ENCODE assay signal across 8 cellular contexts in genomic region chr10:58064714-58065528, GRCh38.
DNase-seq lines count a peak whose midpoint lies in the region; ATAC-seq, FAIRE-seq and TF ChIP-seq lines count a peak whose summit lies in the region.

No MANE protein-coding gene starts in this region.

- intact Hi-C loops in head of caudate nucleus (cut with DNase I): loop anchor here (10.0 kb wide), 1 partner anchor 480 kb away; no protein-coding TSS in a partner anchor
- intact Hi-C loops in vagina (cut with DNase I): no loop called here

- H3K4me1 ChIP-seq in small intestine (ENCODE audit: control insufficient read depth in 2 of 2, insufficient read depth in 1 of 2, low read depth in 1 of 2, low read length in 1 of 2): no peaks in the 10 kb centered on the region
- H3K4me1 ChIP-seq in vagina: no peaks in the 10 kb centered on the region

- no peak for ATAC-seq in stimulated activated memory B cell treated with anti-CD40 and anti-IgM and Interleukin-4, amounts not matched to agents 10 μg/mL and 1 μg/mL and 100 μg/mL, for 72 hours

- TF ChIP-seq CTCF in LNCaP clone FGC (IDR thresholded peaks at IDR 0.05; ENCODE audit: control insufficient read depth, extremely low read depth, insufficient read depth): peak; percentile 77
- TF ChIP-seq CTCF in VCaP (conservative IDR thresholded peaks at IDR 0.05): peak; percentile 92
- peak in 1 of 3 experiments; percentile 18 for TF ChIP-seq CTCF in vagina (IDR thresholded peaks at IDR 0.05)

- H3K9me3 Mint-ChIP-seq in stimulated activated memory B cell treated with anti-CD40 and anti-IgM and Interleukin-4, amounts not matched to agents 10 μg/mL and 1 μg/mL and 100 μg/mL, for 72 hours: no peaks in the 10 kb centered on the region

- no peak for FAIRE-seq in small intestine (lab: Jason Lieb, UNC)

- no peaks in the 10 kb centered on the region for H3K36me3 Mint-ChIP-seq in stimulated activated memory B cell treated with anti-CD40 and anti-IgM and Interleukin-4, amounts not matched to agents 10 μg/mL and 1 μg/mL and 100 μg/mL, for 72 hours

- no peaks in the 10 kb centered on the region for H3K4me1 Mint-ChIP-seq in stimulated activated memory B cell treated with anti-CD40 and anti-IgM and Interleukin-4, amounts not matched to agents 10 μg/mL and 1 μg/mL and 100 μg/mL, for 72 hours

- WGBS in small intestine, 3 donors: 32 to 49% (median 40%) methylated on average over 4 of the region's 4 CpGs

- H3K27ac ChIP-seq in VCaP (peak overlapping the region; percentile 24; the same call in 1 of the 2 replicates), small intestine (ENCODE audit: low read depth in 1 of 2, low read length in 1 of 2) (no peak overlapping the region), vagina (no peak overlapping the region)

- no peaks in the 10 kb centered on the region for H3K9me3 ChIP-seq in small intestine (ENCODE audit: control insufficient read depth, low read depth)
- H3K9me3 ChIP-seq in vagina: no peaks in the 10 kb centered on the region

- no peak overlapping the region for H3K4me3 Mint-ChIP-seq in stimulated activated memory B cell treated with anti-CD40 and anti-IgM and Interleukin-4, amounts not matched to agents 10 μg/mL and 1 μg/mL and 100 μg/mL, for 72 hours

- peaks cover 11% of the 10 kb centered on the region for H3K27me3 Mint-ChIP-seq in stimulated activated memory B cell treated with anti-CD40 and anti-IgM and Interleukin-4, amounts not matched to agents 10 μg/mL and 1 μg/mL and 100 μg/mL, for 72 hours

- TF ChIP-seq POLR2A in vagina (IDR thresholded peaks at IDR 0.05): no peak

- H3K4me3 ChIP-seq in LNCaP clone FGC (ENCODE audit: low read depth, low read length): no peak overlapping the region
- no peak overlapping the region for H3K4me3 ChIP-seq in small intestine (ENCODE audit: low read depth in 1 of 2, low read length in 2 of 2)
- H3K4me3 ChIP-seq in vagina: no peak overlapping the region

- DNase-seq in AG08396 (ENCODE audit: low spot score) (peak; percentile 49), GM03348 (ENCODE audit: low spot score) (peak; percentile 63), LNCaP clone FGC (ENCODE audit: low read depth) (no peak), head of caudate nucleus (peak in 28 of 42 donors; percentile 4 to 85 (median 44)), small intestine (peak; percentile 54), vagina (ENCODE audit: extremely low spot score in 2 of 2) (no peak)

- H3K27me3 ChIP-seq in small intestine (ENCODE audit: control insufficient read depth in 2 of 2, insufficient read depth in 2 of 2, low read length in 2 of 2) (no peaks in the 10 kb centered on the region), vagina (no peaks in the 10 kb centered on the region)

- no peaks in the 10 kb centered on the region for H3K36me3 ChIP-seq in small intestine (ENCODE audit: control insufficient read depth in 2 of 2, insufficient read depth in 2 of 2, low read length in 2 of 2)
- H3K36me3 ChIP-seq in vagina: no peaks in the 10 kb centered on the region

- no peak overlapping the region for H3K27ac Mint-ChIP-seq in stimulated activated memory B cell treated with anti-CD40 and anti-IgM and Interleukin-4, amounts not matched to agents 10 μg/mL and 1 μg/mL and 100 μg/mL, for 72 hours

Comparison
In these comparisons a context has a peak if more than half of its experiments do, and no peak if none do; other contexts are left out.
1. DNase-seq: peak in AG08396 (single experiment), GM03348 (single experiment), head of caudate nucleus (28 of 42) and small intestine (single experiment); none in LNCaP clone FGC (single experiment) and vagina (0 of 2).